In genomic region chr20:10447028-10447427, GRCh38 we compare ENCODE assay signal across 8 cellular contexts. TPM values are rescaled to one million over a fixed set of nuclear protein-coding genes. Genes with fewer than 3 reads are reported as not detected.
A peak's percentile ranks its signal among the peaks of the same experiment; 100 is the strongest.
DNase-seq lines count a peak whose midpoint lies in the region; ATAC-seq, FAIRE-seq and TF ChIP-seq lines count a peak whose summit lies in the region.

No MANE protein-coding gene starts in this region.

- in situ Hi-C loops in GM23248 (cut with MboI), result loop anchor here (25.0 kb wide), 1 partner anchor 1035 kb away; no protein-coding TSS in a partner anchor

- no peaks in the 10 kb centered on the region for H3K9me2 ChIP-seq in GM23248 (ENCODE audit: insufficient read depth)

- peak overlapping the region; percentile 27; the same call in 1 of the 2 replicates for H3K9ac ChIP-seq in GM23248
- H3K9ac ChIP-seq in KMS-11, result peak overlapping the region; percentile 53; the same call in 1 of the 2 replicates

- peak overlapping the region; percentile 42 for H2AFZ ChIP-seq in GM23248
- no peak overlapping the region for H2AFZ ChIP-seq in KMS-11 (ENCODE audit: low read depth)

- no peaks in the 10 kb centered on the region for H3K27me3 Mint-ChIP-seq in central memory CD8-positive, alpha-beta T cell

- peak overlapping the region; percentile 45 for H3K4me3 ChIP-seq in GM23248
- H3K4me3 ChIP-seq in KMS-11 (IDR thresholded peaks at IDR 0.05; ENCODE audit: insufficient read depth, low read depth, low read length), result no peak overlapping the region

- H3F3A ChIP-seq in GM23248 (ENCODE audit: insufficient read depth), result peaks cover 5% of the 10 kb centered on the region; the same call in 1 of the 2 replicates

- H3K4me3 Mint-ChIP-seq in central memory CD8-positive, alpha-beta T cell, result peak overlapping the region; percentile 69

- no peaks in the 10 kb centered on the region for H3K9me3 ChIP-seq in GM23248 (ENCODE audit: low read depth)

- H3K27ac Mint-ChIP-seq in central memory CD8-positive, alpha-beta T cell (ENCODE audit: low read depth), result peak overlapping the region; percentile 92

- 36 to 42% methylated on average over 3 of the region's 3 CpGs for WGBS in GM23248 (ENCODE audit: low coverage in 1 of 2, low lambda C conversion rate in 2 of 2, missing lambda C conversion rate in 2 of 2), 2 experiments

- peak; percentile 99 for ATAC-seq in central memory CD8-positive, alpha-beta T cell (replicated peaks; ENCODE audit: extremely low read depth, poor library complexity, severe bottlenecking)

- H3K79me2 ChIP-seq in GM23248 (ENCODE audit: insufficient read depth), result peaks cover 11% of the 10 kb centered on the region; the same call in 1 of the 2 replicates
- H3K79me2 ChIP-seq in KMS-11 (ENCODE audit: insufficient read depth, low read depth), result 0 out of 2 replicates have a peak, but pooled peaks cover 4% of the 10 kb centered on the region

- H3K4me1 ChIP-seq in GM23248 (ENCODE audit: insufficient read depth), result no peaks in the 10 kb centered on the region
- H3K4me1 ChIP-seq in KMS-11 (ENCODE audit: low read depth, poor library complexity, severe bottlenecking), result peaks cover 48% of the 10 kb centered on the region

- H3K4me1 Mint-ChIP-seq in central memory CD8-positive, alpha-beta T cell, result peaks cover 18% of the 10 kb centered on the region

- no peak for TF ChIP-seq POLR2A in GM12891 (IDR thresholded peaks at IDR 0.05; ENCODE audit: low read depth, low read length)

- DNase-seq in GM12891 (ENCODE audit: insufficient read length, low spot score) (peak; percentile 45), GM23248 (peak; percentile 70), T-helper 1 cell (peak in 4 of 5 donors; percentile 17 to 87 (median 20)), anterior cingulate cortex (lab: John Stamatoyannopoulos, UW) (no peak), NCI-H1105 (lab: John Stamatoyannopoulos, UW) (no peak)
- peak; percentile 23 to 50 for DNase-seq in central memory CD8-positive, alpha-beta T cell (ENCODE audit: low spot score in 2 of 2)
- DNase-seq in stimulated activated CD4-positive, alpha-beta T cell treated with anti-CD3 and anti-CD28 coated beads, Interleukin-2, amount 100 ng/mL, for 48 hours, result peak; percentile 23 to 32

- no peaks in the 10 kb centered on the region for H3K36me3 Mint-ChIP-seq in central memory CD8-positive, alpha-beta T cell (ENCODE audit: insufficient read depth)

- H3K9me3 Mint-ChIP-seq in central memory CD8-positive, alpha-beta T cell, result no peaks in the 10 kb centered on the region

- H3K36me3 ChIP-seq in GM23248 (ENCODE audit: low read depth) (no peaks in the 10 kb centered on the region), KMS-11 (ENCODE audit: insufficient read depth) (no peaks in the 10 kb centered on the region)

- FAIRE-seq in GM12891 (lab: Jason Lieb, UNC), result peak; percentile 94

- TF ChIP-seq CTCF in KMS-11 (conservative IDR thresholded peaks at IDR 0.05; ENCODE audit: low read depth, low read length), result no peak

- H3K27me3 ChIP-seq in GM23248 (replicated peaks; ENCODE audit: insufficient read depth) (no peaks in the 10 kb centered on the region), KMS-11 (ENCODE audit: insufficient read depth, low read depth) (no peaks in the 10 kb centered on the region)

- H4K20me1 ChIP-seq in GM23248 (ENCODE audit: insufficient read depth), result no peaks in the 10 kb centered on the region
- no peaks in the 10 kb centered on the region for H4K20me1 ChIP-seq in KMS-11 (ENCODE audit: insufficient read depth)

- peak overlapping the region; percentile 49 for H3K4me2 ChIP-seq in GM23248 (ENCODE audit: unreplicated experiment)
- H3K4me2 ChIP-seq in KMS-11, result peak overlapping the region; percentile 88

- no peak overlapping the region for H3K27ac ChIP-seq in GM23248
- peak overlapping the region; percentile 90 for H3K27ac ChIP-seq in KMS-11

TF ChIP-seq in GM12891, 5 proteins besides CTCF, POLR2A, EP300 and RAD21:
- TF ChIP-seq TAF1 (IDR thresholded peaks at IDR 0.05; ENCODE audit: low read depth, low read length) (no peak), POU2F2 (IDR thresholded peaks at IDR 0.05; ENCODE audit: low read depth, low read length) (peak; percentile 87)

RNA-seq across cellular contexts. Expression of gene SLX4IP, which starts 11.9 kb away (rescaled TPM):
- polyA plus RNA-seq in GM12891 (2012; ENCODE audit: low read depth, missing spikeins), result 1.8 TPM
- total RNA-seq in GM23248 (2014; rRNA removed; shearing (Covaris generic)), result 2.9 and 3.7 TPM in 2 replicates
- polyA plus RNA-seq in GM23248 (2016; fragmentation: Nextera tagmentation; extraction: Ambion mirVana), result 3.4 and 3.9 TPM in 2 replicates

RNA-seq across cellular contexts. Expression of gene MKKS, which starts 13.0 kb away (rescaled TPM):
- 3.1 TPM for polyA plus RNA-seq in GM12891 (2012; ENCODE audit: low read depth, missing spikeins)
- 9.8 and 12.0 TPM in 2 replicates for total RNA-seq in GM23248 (2014; rRNA removed; shearing (Covaris generic))
- 17.4 and 17.8 TPM in 2 replicates for polyA plus RNA-seq in GM23248 (2016; fragmentation: Nextera tagmentation; extraction: Ambion mirVana)

Comparison
In these comparisons a context has a peak if more than half of its experiments do, and no peak if none do; other contexts are left out.
1. DNase-seq: peak in GM12891 (single experiment), GM23248 (single experiment), T-helper 1 cell (4 of 5), central memory CD8-positive, alpha-beta T cell (2 of 2) and stimulated activated CD4-positive, alpha-beta T cell treated with anti-CD3 and anti-CD28 coated beads, Interleukin-2, amount 100 ng/mL, for 48 hours (2 of 2); none in anterior cingulate cortex (0 of 58) and NCI-H1105 (single experiment).